In genomic region chr12:25053021-25053271, GRCh38 we compare ENCODE assay signal across 9 cellular contexts.
DNase-seq lines count a peak whose midpoint lies in the region; ATAC-seq and TF ChIP-seq lines count a peak whose summit lies in the region.
"Had no signal": no experiment of that assay in that cellular context is flagged by ENCODE, and none has a peak within 500 bp of the region (broad histone marks: within the 10 kb centered on the region; RNA-seq: fewer than 3 reads in every experiment).

No MANE protein-coding gene starts in this region.

- H3K9ac ChIP-seq in DND-41 (ENCODE audit: low read depth, low read length) (peak overlapping the region; percentile 65), Loucy (ENCODE audit: low read depth, low read length, poor library complexity, severe bottlenecking) (peak overlapping the region; percentile 78), colonic mucosa (ENCODE audit: low read depth in 2 of 2, low read length in 2 of 2) (peak overlapping the region in 1 of 2 donors; percentile 55), parathyroid adenoma (no peak overlapping the region)

- peak overlapping the region; percentile 72 for H2AFZ ChIP-seq in DND-41 (ENCODE audit: low read depth, low read length)
- peak overlapping the region; percentile 75; the same call in 1 of the 2 replicates for H2AFZ ChIP-seq in Loucy (ENCODE audit: low read length)
- H2AFZ ChIP-seq in parathyroid adenoma = no peak overlapping the region

- H3K4me1 ChIP-seq in DND-41 (ENCODE audit: insufficient read depth, low read length) = peaks cover 60% of the 10 kb centered on the region
- H3K4me1 ChIP-seq in Loucy (ENCODE audit: insufficient read depth, low read length, poor library complexity, severe bottlenecking) = peaks cover 37% of the 10 kb centered on the region
- no peaks in the 10 kb centered on the region for H3K4me1 ChIP-seq in colonic mucosa
- H3K4me1 ChIP-seq in parathyroid adenoma = no peaks in the 10 kb centered on the region

- ATAC-seq in DND-41 (ENCODE audit: insufficient read depth, low read depth) (no peak), GM21381 (IDR thresholded peaks at IDR 0.05; ENCODE audit: unreplicated experiment) (no peak)

- TF ChIP-seq CTCF in DND-41 (IDR thresholded peaks at IDR 0.05; ENCODE audit: borderline replicate concordance, extremely low read depth, low read length, poor library complexity, severe bottlenecking) = no peak
- TF ChIP-seq CTCF in Loucy (conservative IDR thresholded peaks at IDR 0.05; ENCODE audit: low read length) = no peak
- no peak for TF ChIP-seq CTCF in colonic mucosa (IDR thresholded peaks at IDR 0.05)
- TF ChIP-seq CTCF in parathyroid adenoma (IDR thresholded peaks at IDR 0.05) = no peak

- no peaks in the 10 kb centered on the region for H3K9me2 ChIP-seq in Loucy (replicated peaks; ENCODE audit: low read depth, low read length)

- H3K4me2 ChIP-seq in DND-41 (ENCODE audit: insufficient read depth, low read length) (peak overlapping the region; percentile 77), Loucy (ENCODE audit: low read depth, low read length, poor library complexity, severe bottlenecking) (peak overlapping the region; percentile 83), parathyroid adenoma (ENCODE audit: low read length) (no peak overlapping the region)

- H3K4me3 ChIP-seq in DND-41 (ENCODE audit: low read depth in 1 of 2, low read length in 2 of 2) (peak overlapping the region; percentile 41 to 60), Loucy (ENCODE audit: low read length, poor library complexity, severe bottlenecking) (peak overlapping the region; percentile 76), colonic mucosa (no peak overlapping the region), parathyroid adenoma (ENCODE audit: low read depth, low read length) (peak overlapping the region; percentile 22)

- no peaks in the 10 kb centered on the region for H4K20me1 ChIP-seq in DND-41 (ENCODE audit: insufficient read depth, low read length)
- H4K20me1 ChIP-seq in Loucy (ENCODE audit: insufficient read depth, low read length, poor library complexity, severe bottlenecking) = peaks cover 16% of the 10 kb centered on the region

- H3K9me3 ChIP-seq in DND-41 (ENCODE audit: insufficient read depth, low read length, severe bottlenecking) (no peaks in the 10 kb centered on the region), Loucy (ENCODE audit: insufficient read depth, low read depth, low read length) (no peaks in the 10 kb centered on the region), colonic mucosa (no peaks in the 10 kb centered on the region), parathyroid adenoma (ENCODE audit: control insufficient read depth, low read length) (no peaks in the 10 kb centered on the region)

- H3K27me3 ChIP-seq in DND-41 (ENCODE audit: insufficient read depth, low read length, poor library complexity) (no peaks in the 10 kb centered on the region), Loucy (ENCODE audit: insufficient read depth, low read length, poor library complexity, severe bottlenecking) (no peaks in the 10 kb centered on the region), colonic mucosa (no peaks in the 10 kb centered on the region), parathyroid adenoma (ENCODE audit: control insufficient read depth, insufficient read depth, low read length) (no peaks in the 10 kb centered on the region)

- H3K36me3 ChIP-seq in DND-41 (ENCODE audit: insufficient read depth, low read length) (no peaks in the 10 kb centered on the region), Loucy (ENCODE audit: insufficient read depth, low read length) (no peaks in the 10 kb centered on the region), colonic mucosa (no peaks in the 10 kb centered on the region), parathyroid adenoma (ENCODE audit: control insufficient read depth, insufficient read depth, low read length) (no peaks in the 10 kb centered on the region)

- peaks cover 6% of the 10 kb centered on the region; the same call in 1 of the 2 replicates for H3F3A ChIP-seq in Loucy (ENCODE audit: low read depth)

- H3K27ac ChIP-seq in DND-41 (ENCODE audit: low read length) (peak overlapping the region; percentile 95), colonic mucosa (peak overlapping the region; percentile 38), parathyroid adenoma (no peak overlapping the region), substantia nigra (ENCODE audit: low read depth, low read length, poor library complexity, severe bottlenecking) (no peak overlapping the region)

- intact Hi-C loops in colonic mucosa (cut with DNase I) = no loop called here

- peaks cover 52% of the 10 kb centered on the region for H3K79me2 ChIP-seq in DND-41 (ENCODE audit: insufficient read depth, low read length)
- H3K79me2 ChIP-seq in Loucy (ENCODE audit: insufficient read depth, low read length) = peaks cover 54% of the 10 kb centered on the region
- H3K79me2 ChIP-seq in parathyroid adenoma = no peaks in the 10 kb centered on the region

- DNase-seq in DND-41 (no peak), colonic mucosa (no peak), OCI-M2 (lab: John Stamatoyannopoulos, UW; ENCODE audit: unreplicated experiment) (no peak), substantia nigra (lab: John Stamatoyannopoulos, UW) (no peak), NCI-H1048 (lab: John Stamatoyannopoulos, UW) (no peak)
- DNase-seq: NCI-H1694 had no signal

Comparison
In these comparisons a context has a peak if more than half of its experiments do, and no peak if none do; other contexts are left out.
1. H3K27ac ChIP-seq: peak in DND-41 (single experiment) and colonic mucosa (single experiment); none in parathyroid adenoma (single experiment) and substantia nigra (single experiment).